Comparison of ENCODE assay signal across 10 cellular contexts in the genomic region with DNA sequence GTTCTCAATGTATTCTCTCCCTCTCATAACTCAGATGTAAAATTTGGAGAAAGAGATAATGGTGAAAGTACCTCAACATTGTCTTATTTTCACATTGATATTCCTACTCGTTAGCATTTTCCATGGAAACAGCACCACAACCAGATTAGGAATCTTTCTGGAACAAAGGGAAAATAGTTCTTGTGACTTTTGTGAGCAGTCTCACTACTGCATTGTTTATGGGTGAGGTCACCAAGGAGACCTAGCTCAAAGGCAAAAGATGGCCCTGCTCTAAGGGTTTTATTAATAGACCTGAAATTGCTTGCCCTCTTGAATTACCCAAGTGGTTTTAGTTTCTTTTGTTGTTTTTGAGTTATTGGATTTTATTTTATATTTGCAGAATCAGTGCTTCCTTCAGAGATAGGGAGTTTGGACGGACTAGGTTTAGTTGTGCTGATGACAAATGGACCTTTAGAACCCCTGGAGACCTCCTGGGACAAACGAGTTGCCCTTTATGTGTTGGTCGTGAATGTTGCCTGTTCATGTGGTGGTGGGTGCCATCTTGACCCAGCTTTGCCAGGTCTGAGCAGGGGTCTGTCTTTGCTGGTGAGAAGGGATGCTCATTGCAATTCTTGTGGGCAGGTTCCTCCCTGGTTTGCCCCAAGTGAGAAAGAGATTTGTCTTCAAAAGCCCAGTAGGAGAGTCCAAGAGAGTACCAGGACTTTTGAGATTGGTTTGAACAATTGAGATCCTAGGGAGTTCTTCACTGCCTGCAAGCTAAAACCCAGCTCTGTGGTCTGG. TPM values are rescaled to one million over a fixed set of nuclear protein-coding genes. Genes with fewer than 3 reads are reported as not detected.
DNase-seq lines count a peak whose midpoint lies in the region; ATAC-seq lines count a peak whose summit lies in the region.
"Had no signal": no experiment of that assay in that cellular context is flagged by ENCODE, and none has a peak within 500 bp of the region (broad histone marks: within the 10 kb centered on the region; RNA-seq: fewer than 3 reads in every experiment).

No MANE protein-coding gene starts in this region.

- 83 to 91% methylated on average over 3 to 4 of the region's 4 CpGs for WGBS in ectodermal cell, 2 experiments

- no peaks in the 10 kb centered on the region for H3K27me3 ChIP-seq in ectodermal cell (ENCODE audit: control insufficient read depth, insufficient read depth, low read length, poor library complexity, severe bottlenecking)

- H3K36me3 ChIP-seq in ectodermal cell (ENCODE audit: control insufficient read depth, insufficient read depth, low read length): no peaks in the 10 kb centered on the region

- no peaks in the 10 kb centered on the region for H3K27me3 Mint-ChIP-seq in natural killer cell treated with Interleukin-12 subunit alpha and Interleukin-12 subunit beta and Interleukin-15 and Interleukin-18, amount 100 ng/mL, for 72 hours
- H3K27me3 Mint-ChIP-seq: activated naive CD8-positive, alpha-beta T cell treated with anti-CD3 and anti-CD28 coated beads, Interleukin-2, amount 10 ng/mL, durations not matched to agents 7 days and 5 days had no signal

- H3K36me3 Mint-ChIP-seq in natural killer cell treated with Interleukin-12 subunit alpha and Interleukin-12 subunit beta and Interleukin-15 and Interleukin-18, amount 100 ng/mL, for 72 hours: peaks cover 8% of the 10 kb centered on the region

- H3K27ac ChIP-seq in ectodermal cell (ENCODE audit: insufficient read depth, low read depth, low read length, poor library complexity, severe bottlenecking): peak overlapping the region; percentile 69

- peak; percentile 40 for DNase-seq in COLO829 (ENCODE audit: low spot score)
- peak; percentile 8 for DNase-seq in NCI-H226
- DNase-seq in natural killer cell treated with Interleukin-12 subunit alpha and Interleukin-12 subunit beta and Interleukin-15 and Interleukin-18, amount 100 ng/mL, for 72 hours (ENCODE audit: low spot score): no peak
- DNase-seq in NCI-H128 (lab: John Stamatoyannopoulos, UW; ENCODE audit: unreplicated experiment): no peak
- DNase-seq: activated naive CD8-positive, alpha-beta T cell treated with anti-CD3 and anti-CD28 coated beads, Interleukin-2, amount 10 ng/mL, durations not matched to agents 7 days and 5 days; NCI-H526 had no signal

- H3K4me1 Mint-ChIP-seq in natural killer cell treated with Interleukin-12 subunit alpha and Interleukin-12 subunit beta and Interleukin-15 and Interleukin-18, amount 100 ng/mL, for 72 hours (ENCODE audit: low read depth in 2 of 2): peaks cover 67 to 71% of the 10 kb centered on the region in 2 donors

- H3K4me3 ChIP-seq in ectodermal cell (ENCODE audit: insufficient read depth, low read depth, low read length): no peak overlapping the region

- H3K4me1 ChIP-seq in ectodermal cell (ENCODE audit: control insufficient read depth, insufficient read depth, low read length): peaks cover 20% of the 10 kb centered on the region

- peak overlapping the region; percentile 79 to 81 for H3K27ac Mint-ChIP-seq in natural killer cell treated with Interleukin-12 subunit alpha and Interleukin-12 subunit beta and Interleukin-15 and Interleukin-18, amount 100 ng/mL, for 72 hours

- H3K9me3 Mint-ChIP-seq in natural killer cell treated with Interleukin-12 subunit alpha and Interleukin-12 subunit beta and Interleukin-15 and Interleukin-18, amount 100 ng/mL, for 72 hours: no peaks in the 10 kb centered on the region

- no peaks in the 10 kb centered on the region for H3K9me3 ChIP-seq in ectodermal cell (ENCODE audit: control insufficient read depth, low read length)

- no peak for ATAC-seq in natural killer cell treated with Interleukin-12 subunit alpha and Interleukin-12 subunit beta and Interleukin-15 and Interleukin-18, amount 100 ng/mL, for 72 hours
- ATAC-seq in HG02938 (IDR thresholded peaks at IDR 0.05; ENCODE audit: unreplicated experiment): no peak
- ATAC-seq in HG02610 (IDR thresholded peaks at IDR 0.05; ENCODE audit: unreplicated experiment): no peak
- ATAC-seq in GM19035 (IDR thresholded peaks at IDR 0.05; ENCODE audit: unreplicated experiment): no peak

- H3K4me3 Mint-ChIP-seq in natural killer cell treated with Interleukin-12 subunit alpha and Interleukin-12 subunit beta and Interleukin-15 and Interleukin-18, amount 100 ng/mL, for 72 hours: no peak overlapping the region
- H3K4me3 Mint-ChIP-seq: activated naive CD8-positive, alpha-beta T cell treated with anti-CD3 and anti-CD28 coated beads, Interleukin-2, amount 10 ng/mL, durations not matched to agents 7 days and 5 days had no signal

RNA-seq across cellular contexts. Expression of a gene that starts 58.1 kb away (rescaled TPM):
- polyA plus RNA-seq in ectodermal cell (2013, experiment 1 of 4): 26.6 TPM
- polyA plus RNA-seq in ectodermal cell (2013, experiment 2 of 4): 26.8 TPM
- polyA plus RNA-seq in ectodermal cell (2013, experiment 3 of 4): 21.5 TPM
- polyA plus RNA-seq in ectodermal cell (2013, experiment 4 of 4): 22.1 TPM
- total RNA-seq in natural killer cell treated with Interleukin-12 subunit alpha and Interleukin-12 subunit beta and Interleukin-15 and Interleukin-18, amount 100 ng/mL, for 72 hours: 100 to 1,000 TPM in 1 of 2 donors, 10 to 100 TPM in 1; 65.0 to 150 TPM

Comparison
In these comparisons a context has a peak if more than half of its experiments do, and no peak if none do; other contexts are left out.
1. DNase-seq: peak in COLO829 (single experiment) and NCI-H226 (single experiment); none in natural killer cell treated with Interleukin-12 subunit alpha and Interleukin-12 subunit beta and Interleukin-15 and Interleukin-18, amount 100 ng/mL, for 72 hours (single experiment) and NCI-H128 (single experiment).